In the genomic region with DNA sequence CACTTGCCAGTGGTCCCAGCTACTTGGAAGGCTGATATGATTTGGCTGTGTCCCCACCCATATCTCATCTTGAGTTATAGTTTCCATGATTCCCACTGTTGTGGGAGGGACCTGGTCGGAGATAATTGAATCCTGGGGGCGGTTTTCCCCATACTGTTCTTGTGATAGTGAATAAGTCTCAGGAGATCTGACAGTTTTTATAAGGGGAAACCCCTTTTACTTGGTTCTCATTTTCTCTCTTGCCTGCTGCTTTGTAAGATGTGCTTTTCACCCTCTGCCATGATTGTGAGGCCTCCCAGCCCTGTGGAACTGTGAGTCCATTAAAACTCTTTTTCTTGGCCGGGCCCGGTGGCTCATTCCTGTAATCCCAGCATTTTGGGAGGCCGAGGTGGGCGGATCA, we compare ENCODE assay signal across 26 cellular contexts.
"Had no signal": no experiment of that assay in that cellular context is flagged by ENCODE, and none has a peak within 500 bp of the region (broad histone marks: within the 10 kb centered on the region; RNA-seq: fewer than 3 reads in every experiment).

No MANE protein-coding gene starts in this region.

- H3K4me1 ChIP-seq: colonic mucosa, foreskin keratinocyte, psoas muscle, sigmoid colon, thyroid gland had no signal

- ATAC-seq: foreskin keratinocyte; gastroesophageal sphincter; heart left ventricle; left lobe of liver; naive thymus-derived CD8-positive, alpha-beta T cell; psoas muscle; right cardiac atrium; stimulated activated effector memory CD8-positive, alpha-beta T cell treated with anti-CD3 and anti-CD28 coated beads, Interleukin-12 subunit alpha, Interleukin-12 subunit beta, amount 100 ng/mL, for 72 hours had no signal

- H3K4me2 ChIP-seq: hepatocyte had no signal

- H3K4me1 Mint-ChIP-seq: nephron progenitor cell; stimulated activated effector memory CD8-positive, alpha-beta T cell treated with anti-CD3 and anti-CD28 coated beads, Interleukin-12 subunit alpha, Interleukin-12 subunit beta, amount 100 ng/mL, for 72 hours had no signal

- H3K27ac ChIP-seq: colonic mucosa, esophagus muscularis mucosa, foreskin keratinocyte, gastroesophageal sphincter, heart left ventricle, hepatocyte, ovary, psoas muscle, sigmoid colon, stomach, thyroid gland, upper lobe of left lung had no signal

- DNase-seq: colonic mucosa; effector CD8-positive, alpha-beta T cell; foreskin keratinocyte; heart left ventricle; kidney; mesenchymal stem cell; naive thymus-derived CD8-positive, alpha-beta T cell; nephron progenitor cell; occipital lobe; ovary; psoas muscle; right cardiac atrium; sigmoid colon; stimulated activated CD4-positive, alpha-beta T cell treated with anti-CD3 and anti-CD28 coated beads, Interleukin-2, amount 100 ng/mL, for 24 hours; stimulated activated CD4-positive, alpha-beta T cell treated with anti-CD3 and anti-CD28 coated beads, Interleukin-4, amount 100 ng/mL, for 24 hours; stomach; thyroid gland; upper lobe of left lung had no signal

- H3K27me3 Mint-ChIP-seq: dendritic cell treated with granulocyte-macrophage colony-stimulating factor and Interleukin-4, amounts not matched to agents 40 ng/mL and 50 ng/mL, for 4 days had no signal

- H3K9me3 ChIP-seq: colonic mucosa, esophagus muscularis mucosa, gastroesophageal sphincter, heart left ventricle, ovary, psoas muscle, sigmoid colon, stomach, thyroid gland, upper lobe of left lung had no signal

- H3K4me3 Mint-ChIP-seq: dendritic cell treated with granulocyte-macrophage colony-stimulating factor and Interleukin-4, amounts not matched to agents 40 ng/mL and 50 ng/mL, for 4 days; naive thymus-derived CD8-positive, alpha-beta T cell; nephron progenitor cell; stimulated activated effector memory CD8-positive, alpha-beta T cell treated with anti-CD3 and anti-CD28 coated beads, Interleukin-12 subunit alpha, Interleukin-12 subunit beta, amount 100 ng/mL, for 72 hours had no signal

- H3K36me3 ChIP-seq: colonic mucosa, esophagus muscularis mucosa, gastroesophageal sphincter, heart left ventricle, ovary, sigmoid colon, stomach, thyroid gland, upper lobe of left lung had no signal

- H3K4me3 ChIP-seq: colonic mucosa, esophagus muscularis mucosa, gastroesophageal sphincter, heart left ventricle, hepatocyte, ovary, psoas muscle, sigmoid colon, stomach, thyroid gland, upper lobe of left lung had no signal

- H2AFZ ChIP-seq: hepatocyte had no signal

- H3K9me3 Mint-ChIP-seq: dendritic cell treated with granulocyte-macrophage colony-stimulating factor and Interleukin-4, amounts not matched to agents 40 ng/mL and 50 ng/mL, for 4 days; nephron progenitor cell had no signal

- H3K27me3 ChIP-seq: colonic mucosa, esophagus muscularis mucosa, foreskin keratinocyte, gastroesophageal sphincter, heart left ventricle, hepatocyte, ovary, sigmoid colon, stomach, thyroid gland, upper lobe of left lung had no signal

- H3K27ac Mint-ChIP-seq: dendritic cell treated with granulocyte-macrophage colony-stimulating factor and Interleukin-4, amounts not matched to agents 40 ng/mL and 50 ng/mL, for 4 days; naive thymus-derived CD8-positive, alpha-beta T cell; stimulated activated effector memory CD8-positive, alpha-beta T cell treated with anti-CD3 and anti-CD28 coated beads, Interleukin-12 subunit alpha, Interleukin-12 subunit beta, amount 100 ng/mL, for 72 hours had no signal

- H3K36me3 Mint-ChIP-seq: naive thymus-derived CD8-positive, alpha-beta T cell; stimulated activated effector memory CD8-positive, alpha-beta T cell treated with anti-CD3 and anti-CD28 coated beads, Interleukin-12 subunit alpha, Interleukin-12 subunit beta, amount 100 ng/mL, for 72 hours had no signal

- FAIRE-seq: endothelial cell of umbilical vein, kidney, urothelium cell line had no signal

- H3K79me2 ChIP-seq: hepatocyte had no signal
